In genomic region chr2:13791019-13791418, GRCh38 we compare ENCODE assay signal across 18 cellular contexts.
DNase-seq lines count a peak whose midpoint lies in the region; ATAC-seq and TF ChIP-seq lines count a peak whose summit lies in the region.
"Had no signal": no experiment of that assay in that cellular context is flagged by ENCODE, and none has a peak within 500 bp of the region (broad histone marks: within the 10 kb centered on the region; RNA-seq: fewer than 3 reads in every experiment).

No MANE protein-coding gene starts in this region.

- H4K20me1 ChIP-seq in MM.1S (ENCODE audit: insufficient read depth, low read length), result no peaks in the 10 kb centered on the region
- H4K20me1 ChIP-seq: BLaER1 treated with 17β-estradiol and CSF1 and Interleukin-3, amounts not matched to agents 10 nM and 100 nM had no signal

- H3K27ac ChIP-seq in MM.1S (ENCODE audit: low read length), result no peak overlapping the region
- peak overlapping the region; percentile 35 to 62 (median 59) for H3K27ac ChIP-seq in gastroesophageal sphincter
- peak overlapping the region in 3 of 4 donors; percentile 21 to 57 (median 35) for H3K27ac ChIP-seq in sigmoid colon
- H3K27ac ChIP-seq: 22Rv1; A549; BLaER1 treated with 17β-estradiol and CSF1 and Interleukin-3, amounts not matched to agents 10 nM and 100 nM; C4-2B had no signal

- TF ChIP-seq EP300 in gastroesophageal sphincter (IDR thresholded peaks at IDR 0.05), result no peak
- TF ChIP-seq EP300 in sigmoid colon (IDR thresholded peaks at IDR 0.05), result peak; percentile 56 to 90 (median 62)

- WGBS in gastroesophageal sphincter (ENCODE audit: low coverage in 1 of 2), 2 donors, result 0 to 6% methylated on average over 1 to 2 of the region's 2 CpGs
- 22 to 30% methylated on average over 2 of the region's 2 CpGs for WGBS in sigmoid colon, 2 donors

- H3K36me3 ChIP-seq in MM.1S (replicated peaks; ENCODE audit: insufficient read depth, low read length) (no peaks in the 10 kb centered on the region), gastroesophageal sphincter (no peaks in the 10 kb centered on the region), sigmoid colon (no peaks in the 10 kb centered on the region)
- H3K36me3 ChIP-seq: BLaER1 treated with 17β-estradiol and CSF1 and Interleukin-3, amounts not matched to agents 10 nM and 100 nM had no signal

- TF ChIP-seq CTCF in MM.1S (IDR thresholded peaks at IDR 0.05; ENCODE audit: low read length) (no peak), gastroesophageal sphincter (IDR thresholded peaks at IDR 0.05) (no peak), sigmoid colon (IDR thresholded peaks at IDR 0.05) (no peak)

- no peaks in the 10 kb centered on the region for H3K9me3 ChIP-seq in MM.1S (replicated peaks; ENCODE audit: insufficient read depth, low read length)
- no peaks in the 10 kb centered on the region for H3K9me3 ChIP-seq in gastroesophageal sphincter
- H3K9me3 ChIP-seq in sigmoid colon, result no peaks in the 10 kb centered on the region
- H3K9me3 ChIP-seq: BLaER1 treated with 17β-estradiol and CSF1 and Interleukin-3, amounts not matched to agents 10 nM and 100 nM; Caco-2 had no signal

- ATAC-seq in gastroesophageal sphincter (no peak), GM18498 (IDR thresholded peaks at IDR 0.05; ENCODE audit: unreplicated experiment) (no peak)
- ATAC-seq: A549; CD8-positive, alpha-beta T cell had no signal

- no peak for TF ChIP-seq POLR2A in gastroesophageal sphincter (IDR thresholded peaks at IDR 0.05)
- no peak for TF ChIP-seq POLR2A in sigmoid colon (IDR thresholded peaks at IDR 0.05)

- no peaks in the 10 kb centered on the region for H3K79me2 ChIP-seq in MM.1S (ENCODE audit: low read length)

- H3F3A ChIP-seq in MM.1S (ENCODE audit: insufficient read depth, low read length), result no peaks in the 10 kb centered on the region

- no peaks in the 10 kb centered on the region for H3K9me2 ChIP-seq in MM.1S (replicated peaks; ENCODE audit: insufficient read depth, low read length)

- H3K4me1 ChIP-seq in MM.1S (ENCODE audit: low read length) (0 out of 2 replicates have a peak, but pooled peaks cover 3% of the 10 kb centered on the region), gastroesophageal sphincter (peaks cover 0 to 24% (median 4%) of the 10 kb centered on the region in 3 donors), sigmoid colon (peaks cover 0 to 20% (median 7%) of the 10 kb centered on the region in 4 donors)
- H3K4me1 ChIP-seq: A549; BLaER1 treated with 17β-estradiol and CSF1 and Interleukin-3, amounts not matched to agents 10 nM and 100 nM; Caco-2 had no signal

- no peak overlapping the region for H3K9ac ChIP-seq in MM.1S (ENCODE audit: low read length)
- H3K9ac ChIP-seq: BLaER1 treated with 17β-estradiol and CSF1 and Interleukin-3, amounts not matched to agents 10 nM and 100 nM had no signal

- no peak overlapping the region for H2AFZ ChIP-seq in MM.1S (ENCODE audit: low read length)

- H3K4me3 ChIP-seq in MM.1S (ENCODE audit: low read length), result no peak overlapping the region
- H3K4me3 ChIP-seq in gastroesophageal sphincter, result no peak overlapping the region
- H3K4me3 ChIP-seq in sigmoid colon, result no peak overlapping the region
- H3K4me3 ChIP-seq: A549; BLaER1 treated with 17β-estradiol and CSF1 and Interleukin-3, amounts not matched to agents 10 nM and 100 nM had no signal

- H3K4me2 ChIP-seq in MM.1S (ENCODE audit: low read depth, low read length), result no peak overlapping the region
- H3K4me2 ChIP-seq: A549; BLaER1 treated with 17β-estradiol and CSF1 and Interleukin-3, amounts not matched to agents 10 nM and 100 nM had no signal

- intact Hi-C loops in sigmoid colon (cut with DNase I), result no loop called here

- DNase-seq in MM.1S (peak; percentile 9), OCI-M1 (lab: John Stamatoyannopoulos, UW) (peak; percentile 22), sigmoid colon (no peak), globus pallidus (ENCODE audit: low spot score) (no peak), occipital lobe (lab: John Stamatoyannopoulos, UW) (no peak)
- DNase-seq: AML-193; Caco-2; Calu3; CD4-positive, alpha-beta T cell; CD8-positive, alpha-beta T cell; DMS79 treated with DMSO at 0.1 percent for 48 hours; GF-D8 had no signal

- H3K27me3 ChIP-seq in MM.1S (replicated peaks; ENCODE audit: insufficient read depth, low read length) (no peaks in the 10 kb centered on the region), gastroesophageal sphincter (no peaks in the 10 kb centered on the region), sigmoid colon (no peaks in the 10 kb centered on the region)
- H3K27me3 ChIP-seq: BLaER1 treated with 17β-estradiol and CSF1 and Interleukin-3, amounts not matched to agents 10 nM and 100 nM had no signal

Comparison
In these comparisons a context has a peak if more than half of its experiments do, and no peak if none do; other contexts are left out.
1. DNase-seq: peak in MM.1S (single experiment) and OCI-M1 (single experiment); none in sigmoid colon (single experiment), globus pallidus (single experiment) and occipital lobe (single experiment).